In genomic region chr16:53022374-53022773, GRCh38 we compare ENCODE assay signal across 8 cellular contexts. TPM values are rescaled to one million over a fixed set of nuclear protein-coding genes. Genes with fewer than 3 reads are reported as not detected.
DNase-seq lines count a peak whose midpoint lies in the region; ATAC-seq, FAIRE-seq and TF ChIP-seq lines count a peak whose summit lies in the region.

No MANE protein-coding gene starts in this region.

- SMC1A ChIA-PET in GM12878 (lab: Charles Lee; ENCODE audit: uncharacterized antibody, unreplicated experiment), result interaction anchor here (0.6 to 2.0 kb wide), 6 partner anchors 16 to 1204 kb away, joined by 3 to 9 read pairs (median 4); no protein-coding TSS in a partner anchor

- TF ChIP-seq RAD21 in GM12878 (IDR thresholded peaks at IDR 0.05; ENCODE audit: insufficient read depth, low read depth, low read length), result peak; percentile 78

- POLR2A ChIA-PET in GM12878 (lab: Charles Lee), result interaction anchor here (0.7 kb wide), 1 partner anchor 31 kb away, joined by 3 read pairs; no protein-coding TSS in a partner anchor

- CTCF ChIA-PET in GM12878 (lab: Yijun Ruan, JAX), result interaction anchor here (0.6 to 2.9 kb wide), 17 partner anchors 10 to 953 kb away, joined by 3 to 27 read pairs (median 3); no protein-coding TSS in a partner anchor

- no peak overlapping the region for H2AFZ ChIP-seq in GM12878 (ENCODE audit: control insufficient read depth, low read depth, low read length)

- H3K9me3 ChIP-seq in GM12878 (replicated peaks; ENCODE audit: control insufficient read depth, insufficient read depth, low read length) (no peaks in the 10 kb centered on the region), upper lobe of left lung (no peaks in the 10 kb centered on the region), T-helper 17 cell (ENCODE audit: control insufficient read depth, low read length, poor library complexity, severe bottlenecking) (no peaks in the 10 kb centered on the region)

- in situ Hi-C loops in GM12878 (cut with MboI), result loop anchor here (10.0 kb wide), 1 partner anchor 838 kb away; no protein-coding TSS in a partner anchor

- TF ChIP-seq CTCF in GM12878 (IDR thresholded peaks at IDR 0.05 in 2 of 3, conservative IDR thresholded peaks at IDR 0.05 in 1 of 3; ENCODE audit: control insufficient read depth in 2 of 3, extremely low read depth in 1 of 3, insufficient read depth in 1 of 3, low read depth in 3 of 3, low read length in 3 of 3) (peak; percentile 46 to 63 (median 46); a peak in 4 of 6 replicates), upper lobe of left lung (IDR thresholded peaks at IDR 0.05) (peak in 3 of 6 experiments; percentile 43 to 45 (median 43))

- H3K9me3 Mint-ChIP-seq in stimulated activated memory B cell treated with anti-CD40 and anti-IgM and Interleukin-4, amounts not matched to agents 10 μg/mL and 1 μg/mL and 100 μg/mL, for 72 hours, result no peaks in the 10 kb centered on the region

- ATAC-seq in GM12878 (peak; percentile 82), upper lobe of left lung (ENCODE audit: low FRiP score in 2 of 2) (peak; percentile 72 to 81), T-helper 17 cell (no peak)
- ATAC-seq in stimulated activated memory B cell treated with anti-CD40 and anti-IgM and Interleukin-4, amounts not matched to agents 10 μg/mL and 1 μg/mL and 100 μg/mL, for 72 hours, result no peak

- H3K4me3 ChIP-seq in GM12878 (no peak overlapping the region), upper lobe of left lung (no peak overlapping the region)

- no peaks in the 10 kb centered on the region for H3K79me2 ChIP-seq in GM12878 (ENCODE audit: control insufficient read depth, insufficient read depth, low read length)

- no peak for FAIRE-seq in GM12878 (lab: Jason Lieb, UNC)

- intact Hi-C loops in GM12878 (cut with micrococcal nuclease; ENCODE audit: unreplicated experiment), result loop anchor here (1.0 to 5.0 kb wide), 4 partner anchors 46 to 954 kb away; no protein-coding TSS in a partner anchor

- H3K4me3 Mint-ChIP-seq in stimulated activated memory B cell treated with anti-CD40 and anti-IgM and Interleukin-4, amounts not matched to agents 10 μg/mL and 1 μg/mL and 100 μg/mL, for 72 hours, result no peak overlapping the region
- no peak overlapping the region for H3K4me3 Mint-ChIP-seq in T-helper 17 cell

- no peak for TF ChIP-seq EP300 in GM12878 (IDR thresholded peaks at IDR 0.05; ENCODE audit: borderline replicate concordance in 1 of 2, control insufficient read depth in 1 of 2, low read depth in 2 of 2, low read length in 2 of 2)
- no peak for TF ChIP-seq EP300 in upper lobe of left lung (IDR thresholded peaks at IDR 0.05)

- TF ChIP-seq POLR2A in GM12878 (IDR thresholded peaks at IDR 0.05; ENCODE audit: low read depth, low read length), result no peak
- TF ChIP-seq POLR2A in upper lobe of left lung (IDR thresholded peaks at IDR 0.05), result no peak

- H3K4me2 ChIP-seq in GM12878 (ENCODE audit: control insufficient read depth, insufficient read depth), result no peak overlapping the region

- no peaks in the 10 kb centered on the region for H3K36me3 ChIP-seq in GM12878 (ENCODE audit: control insufficient read depth in 2 of 2, insufficient read depth in 2 of 2, low read length in 1 of 2)
- no peaks in the 10 kb centered on the region for H3K36me3 ChIP-seq in upper lobe of left lung

- H3K27ac ChIP-seq in GM12878 (ENCODE audit: control insufficient read depth, insufficient read depth) (no peak overlapping the region), upper lobe of left lung (no peak overlapping the region)

- no peaks in the 10 kb centered on the region for H3K36me3 Mint-ChIP-seq in stimulated activated memory B cell treated with anti-CD40 and anti-IgM and Interleukin-4, amounts not matched to agents 10 μg/mL and 1 μg/mL and 100 μg/mL, for 72 hours
- H3K36me3 Mint-ChIP-seq in T-helper 17 cell (ENCODE audit: low read depth), result peaks cover 3% of the 10 kb centered on the region

- 21% methylated on average over 5 of the region's 5 CpGs for WGBS in GM12878 (ENCODE audit: insufficient coverage, insufficient replicate concordance, low lambda C conversion rate, missing lambda C conversion rate)
- WGBS in upper lobe of left lung, 2 donors, result 2 to 9% methylated on average over 5 of the region's 5 CpGs

- H4K20me1 ChIP-seq in GM12878 (ENCODE audit: control insufficient read depth, insufficient read depth), result no peaks in the 10 kb centered on the region

- H3K4me1 Mint-ChIP-seq in stimulated activated memory B cell treated with anti-CD40 and anti-IgM and Interleukin-4, amounts not matched to agents 10 μg/mL and 1 μg/mL and 100 μg/mL, for 72 hours, result no peaks in the 10 kb centered on the region
- no peaks in the 10 kb centered on the region for H3K4me1 Mint-ChIP-seq in T-helper 17 cell

- no peak overlapping the region for H3K27ac Mint-ChIP-seq in stimulated activated memory B cell treated with anti-CD40 and anti-IgM and Interleukin-4, amounts not matched to agents 10 μg/mL and 1 μg/mL and 100 μg/mL, for 72 hours
- H3K27ac Mint-ChIP-seq in T-helper 17 cell, result no peak overlapping the region

- RAD21 ChIA-PET in GM12878 (lab: Charles Lee; ENCODE audit: unreplicated experiment), result interaction anchor here (0.9 to 1.7 kb wide), 3 partner anchors 32 to 831 kb away, joined by 3 to 10 read pairs (median 3); no protein-coding TSS in a partner anchor

- no peak overlapping the region for H3K9ac ChIP-seq in GM12878 (ENCODE audit: control insufficient read depth, insufficient read depth, low read length)

- no peaks in the 10 kb centered on the region for H3K27me3 ChIP-seq in GM12878 (replicated peaks in 1 of 2; ENCODE audit: control insufficient read depth in 2 of 2, insufficient read depth in 2 of 2, low read length in 1 of 2)
- H3K27me3 ChIP-seq in upper lobe of left lung, result no peaks in the 10 kb centered on the region

- H3K27me3 Mint-ChIP-seq in stimulated activated memory B cell treated with anti-CD40 and anti-IgM and Interleukin-4, amounts not matched to agents 10 μg/mL and 1 μg/mL and 100 μg/mL, for 72 hours, result peaks cover 20% of the 10 kb centered on the region
- H3K27me3 Mint-ChIP-seq in T-helper 17 cell, result peaks cover 26% of the 10 kb centered on the region

- BruUV-seq in GM12878 (replicated peaks; lab: Mats Ljungman, UMichigan), result no TSS peak

- H3K4me1 ChIP-seq in GM12878 (ENCODE audit: control insufficient read depth, insufficient read depth, low read length) (no peaks in the 10 kb centered on the region), upper lobe of left lung (no peaks in the 10 kb centered on the region)

- DNase-seq in D341Med (ENCODE audit: low spot score) (peak; percentile 79), H4 (ENCODE audit: low spot score) (peak; percentile 53), NCI-H2196 treated with DMSO at 0.1 percent for 48 hours (lab: John Stamatoyannopoulos, UW; ENCODE audit: unreplicated experiment) (peak; percentile 10), GM12878 (ENCODE audit: low read depth, low spot score) (no peak), iris pigment epithelial cell (ENCODE audit: low read depth) (peak; percentile 40), upper lobe of left lung (peak in 1 of 2 donors; percentile 22), T-helper 17 cell (no peak)

TF ChIP-seq in GM12878, 131 proteins besides CTCF, POLR2A, EP300 and RAD21:
- TF ChIP-seq CHD1 (IDR thresholded peaks at IDR 0.05; ENCODE audit: low read depth, low read length) (no peak), SMC3 (IDR thresholded peaks at IDR 0.05; ENCODE audit: borderline replicate concordance, low read length) (peak; percentile 51; the same call in 1 of the 2 replicates)

RNA-seq across cellular contexts. Expression of gene CHD9NB, which starts 30.3 kb away (rescaled TPM):
- total RNA-seq in H4 (2014; rRNA removed; shearing (Covaris generic)), result 0.72 and 1.6 TPM in 2 replicates
- 1.0 and 1.5 TPM in 2 replicates for total RNA-seq in GM12878 (2013; cell fraction: nucleolus; rRNA removed)
- 0.51 and 0.82 TPM in 2 replicates for total RNA-seq in GM12878 (2014; rRNA removed)
- total RNA-seq in GM12878 (2014; rRNA removed; fragmentation: Illumina TruSeq; extraction: Trizol), result 0.60 and 1.0 TPM in 2 replicates
- total RNA-seq in GM12878 (2021), result 0.58 and 0.69 TPM in 2 replicates
- 0.16 TPM for polyA plus RNA-seq in GM12878 (2011; ENCODE audit: low read depth)
- polyA plus RNA-seq in GM12878 (2011; rRNA removed), result 0.76 TPM in 2 replicates
- polyA plus RNA-seq in GM12878 (2011; cell fraction: cytosol; rRNA removed), result 0.97 and 1.3 TPM in 2 replicates
- 0.93 and 1.3 TPM in 2 replicates for polyA plus RNA-seq in GM12878 (2011; cell fraction: nucleus; rRNA removed)
- 0.32 and 0.52 TPM in 2 replicates for polyA plus RNA-seq in GM12878 (2012)
- 0.44 and 0.94 TPM in 2 replicates for polyA plus RNA-seq in GM12878 (2014; fragmentation: Illumina TruSeq; extraction: Trizol)
- under 1 TPM; 0.14 to 0.22 TPM for polyA plus RNA-seq in GM12878 (2014; fragmentation: Nextera tagmentation; extraction: Ambion mirVana)
- 0.56 and 0.63 TPM in 2 replicates for polyA plus RNA-seq in GM12878 (2014; rRNA removed)
- polyA plus RNA-seq in GM12878 (2016; fragmentation: Nextera tagmentation; extraction: Ambion mirVana), result 1 to 10 TPM; 1.3 to 1.6 TPM
- 1.0 and 2.4 TPM in 2 replicates for polyA minus RNA-seq in GM12878 (2011; rRNA and poly(A)+ RNA removed)
- polyA minus RNA-seq in GM12878 (2011; cell fraction: cytosol; rRNA and poly(A)+ RNA removed), result 0.52 and 0.94 TPM in 2 replicates
- polyA minus RNA-seq in GM12878 (2011; cell fraction: nucleus; rRNA and poly(A)+ RNA removed), result 0.60 and 1.7 TPM in 2 replicates
- total RNA-seq in upper lobe of left lung, result 10 to 100 TPM in 4 of 6 donors, 1 to 10 TPM in 2; 1.0 to 55.0 (median 12.4) TPM
- under 1 TPM in 1 of 2 donors, not detected in 1; 0.31 TPM for total RNA-seq in T-helper 17 cell

RNA-seq across cellular contexts. Expression of gene CHD9, which starts 32.4 kb away (rescaled TPM):
- 12.1 and 15.8 TPM in 2 replicates for total RNA-seq in H4 (2014; rRNA removed; shearing (Covaris generic))
- 479 and 542 TPM in 2 replicates for total RNA-seq in GM12878 (2013; cell fraction: nucleolus; rRNA removed)
- total RNA-seq in GM12878 (2014; rRNA removed) (33.1 and 35.3 TPM in 2 replicates), GM12878 (2014; rRNA removed; fragmentation: Illumina TruSeq; extraction: Trizol) (57.6 and 59.6 TPM in 2 replicates), GM12878 (2021) (41.6 and 50.3 TPM in 2 replicates), upper lobe of left lung (10 to 100 TPM; 55.6 to 98.8 (median 68.3) TPM), T-helper 17 cell (10 to 100 TPM; 32.4 to 33.3 TPM)
- polyA plus RNA-seq in GM12878 (2011; ENCODE audit: low read depth), result 21.4 TPM
- polyA plus RNA-seq in GM12878 (2011; rRNA removed) (51.0 and 71.7 TPM in 2 replicates), GM12878 (2014; fragmentation: Illumina TruSeq; extraction: Trizol) (37.4 and 51.2 TPM in 2 replicates), GM12878 (2014; fragmentation: Nextera tagmentation; extraction: Ambion mirVana) (10 to 100 TPM; 70.5 to 95.7 TPM), GM12878 (2014; rRNA removed) (23.6 and 29.2 TPM in 2 replicates), GM12878 (2016; fragmentation: Nextera tagmentation; extraction: Ambion mirVana) (10 to 100 TPM; 66.1 to 72.1 TPM)
- polyA plus RNA-seq in GM12878 (2011; cell fraction: cytosol; rRNA removed), result 13.6 and 29.4 TPM in 2 replicates
- polyA plus RNA-seq in GM12878 (2011; cell fraction: nucleus; rRNA removed), result 34.9 and 45.9 TPM in 2 replicates
- 18.7 and 27.0 TPM in 2 replicates for polyA plus RNA-seq in GM12878 (2012)
- 129 and 207 TPM in 2 replicates for polyA minus RNA-seq in GM12878 (2011; rRNA and poly(A)+ RNA removed)
- polyA minus RNA-seq in GM12878 (2011; cell fraction: cytosol; rRNA and poly(A)+ RNA removed), result 19.8 and 19.9 TPM in 2 replicates
- 95.9 and 118 TPM in 2 replicates for polyA minus RNA-seq in GM12878 (2011; cell fraction: nucleus; rRNA and poly(A)+ RNA removed)

Comparison
In these comparisons a context has a peak if more than half of its experiments do, and no peak if none do; other contexts are left out.
1. DNase-seq: peak in D341Med (single experiment), H4 (single experiment), NCI-H2196 treated with DMSO at 0.1 percent for 48 hours (single experiment) and iris pigment epithelial cell (single experiment); none in GM12878 (single experiment) and T-helper 17 cell (0 of 3).
2. ATAC-seq: peak in GM12878 (single experiment) and upper lobe of left lung (2 of 2); none in stimulated activated memory B cell treated with anti-CD40 and anti-IgM and Interleukin-4, amounts not matched to agents 10 μg/mL and 1 μg/mL and 100 μg/mL, for 72 hours (single experiment) and T-helper 17 cell (single experiment).